ENCODE assay signal across 14 cellular contexts in the genomic region with DNA sequence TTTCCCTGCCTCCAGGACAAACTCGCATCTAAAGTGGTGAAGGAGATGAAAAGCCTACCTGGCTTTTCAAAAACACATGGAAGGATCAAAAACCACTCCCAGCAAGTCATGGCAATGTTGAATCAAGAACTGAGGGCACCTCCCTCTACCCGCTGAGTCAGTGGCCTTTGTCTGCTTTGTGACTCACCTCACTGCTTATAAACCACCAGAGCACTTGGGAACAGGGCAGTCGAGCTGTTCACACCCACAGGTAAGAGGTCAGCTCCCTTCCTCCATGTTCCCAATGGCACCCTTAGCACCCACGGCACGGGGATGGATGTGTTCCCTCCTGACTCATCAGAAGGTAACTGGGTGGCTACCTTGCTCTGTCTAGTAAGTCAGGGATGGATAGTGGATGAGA. TPM values are rescaled to one million over a fixed set of nuclear protein-coding genes. Genes with fewer than 3 reads are reported as not detected.
A peak's percentile ranks its signal among the peaks of the same experiment; 100 is the strongest.
DNase-seq lines count a peak whose midpoint lies in the region; ATAC-seq and TF ChIP-seq lines count a peak whose summit lies in the region.
"Had no signal": no experiment of that assay in that cellular context is flagged by ENCODE, and none has a peak within 500 bp of the region (broad histone marks: within the 10 kb centered on the region; RNA-seq: fewer than 3 reads in every experiment).

No MANE protein-coding gene starts in this region.

- H3K9me3 Mint-ChIP-seq in activated CD4-positive, alpha-beta T cell treated with anti-CD3 and anti-CD28 coated beads, Interleukin-2, amount 10 ng/mL, durations not matched to agents 24 days and 14 days = no peaks in the 10 kb centered on the region
- H3K9me3 Mint-ChIP-seq: activated naive CD4-positive, alpha-beta T cell treated with anti-CD3 and anti-CD28 coated beads, Interleukin-2, amount 50 U/mL, for 24 hours had no signal

- H3K4me2 ChIP-seq in PC-3 (ENCODE audit: low read length) (peak overlapping the region; percentile 26), trophoblast cell (ENCODE audit: low read length) (no peak overlapping the region)

- no peaks in the 10 kb centered on the region for H3K27me3 Mint-ChIP-seq in activated CD4-positive, alpha-beta T cell treated with anti-CD3 and anti-CD28 coated beads, Interleukin-2, amount 10 ng/mL, durations not matched to agents 24 days and 14 days

- intact Hi-C loops in PC-3 (cut with micrococcal nuclease) (no loop called here), sigmoid colon (cut with DNase I) (no loop called here)
- intact Hi-C loops in activated CD4-positive, alpha-beta T cell treated with anti-CD3 and anti-CD28 coated beads, Interleukin-2, amount 10 ng/mL, durations not matched to agents 24 days and 14 days (cut with micrococcal nuclease) = no loop called here

- H4K91ac ChIP-seq in trophoblast cell (ENCODE audit: low read depth, low read length) = no peak overlapping the region

- no peak overlapping the region for H2BK120ac ChIP-seq in trophoblast cell (ENCODE audit: insufficient read depth, low read length, poor library complexity)

- peak; percentile 66 for DNase-seq in EL
- peak; percentile 95 for DNase-seq in PC-3
- DNase-seq in trophoblast cell = peak; percentile 52 to 67
- DNase-seq in sigmoid colon = no peak
- DNase-seq in activated CD4-positive, alpha-beta T cell treated with anti-CD3 and anti-CD28 coated beads, Interleukin-2, amount 10 ng/mL, durations not matched to agents 24 days and 14 days = no peak
- no peak for DNase-seq in HUDEP-2 (lab: John Stamatoyannopoulos, UW; ENCODE audit: unreplicated experiment in 76 of 76)
- DNase-seq: heart left ventricle; NCI-H1694; stimulated activated naive CD8-positive, alpha-beta T cell treated with anti-CD3 and anti-CD28 coated beads, Interleukin-15, amount 100 ng/mL, for 72 hours had no signal

- no peak overlapping the region for H3K23ac ChIP-seq in trophoblast cell (ENCODE audit: low read length)

- H2AK5ac ChIP-seq in trophoblast cell (ENCODE audit: low read length) = no peak overlapping the region

- H3K36me3 Mint-ChIP-seq in activated CD4-positive, alpha-beta T cell treated with anti-CD3 and anti-CD28 coated beads, Interleukin-2, amount 10 ng/mL, durations not matched to agents 24 days and 14 days (ENCODE audit: low read depth) = no peaks in the 10 kb centered on the region
- H3K36me3 Mint-ChIP-seq: activated naive CD4-positive, alpha-beta T cell treated with anti-CD3 and anti-CD28 coated beads, Interleukin-2, amount 50 U/mL, for 24 hours had no signal

- no peak overlapping the region; the same call in 1 of the 2 replicates for H3K9ac ChIP-seq in PC-3 (ENCODE audit: low read length)
- no peak overlapping the region for H3K9ac ChIP-seq in trophoblast cell (ENCODE audit: low read length)

- no peak overlapping the region for H4K8ac ChIP-seq in trophoblast cell (ENCODE audit: low read depth, low read length)

- no peak overlapping the region for H3K14ac ChIP-seq in trophoblast cell (ENCODE audit: low read length)

- H2AFZ ChIP-seq in PC-3 (ENCODE audit: low read length) = peak overlapping the region; percentile 11; the same call in 1 of the 2 replicates
- H2AFZ ChIP-seq in trophoblast cell (ENCODE audit: insufficient read depth, low read length, poor library complexity) = no peak overlapping the region

- no peak overlapping the region for H3K4ac ChIP-seq in trophoblast cell (ENCODE audit: low read depth, low read length)

- POLR2A ChIA-PET in PC-3 (lab: Charles Lee; ENCODE audit: unreplicated experiment) = interaction anchor here (0.7 kb wide), 1 partner anchor 85 kb away, joined by 5 read pairs; no protein-coding TSS in a partner anchor

- H3K27ac Mint-ChIP-seq in activated CD4-positive, alpha-beta T cell treated with anti-CD3 and anti-CD28 coated beads, Interleukin-2, amount 10 ng/mL, durations not matched to agents 24 days and 14 days = no peak overlapping the region
- H3K27ac Mint-ChIP-seq: activated naive CD4-positive, alpha-beta T cell treated with anti-CD3 and anti-CD28 coated beads, Interleukin-2, amount 50 U/mL, for 24 hours; mesothelial cell of epicardium; stimulated activated naive CD8-positive, alpha-beta T cell treated with anti-CD3 and anti-CD28 coated beads, Interleukin-15, amount 100 ng/mL, for 72 hours had no signal

- no peaks in the 10 kb centered on the region for H3K9me2 ChIP-seq in PC-3 (replicated peaks; ENCODE audit: low read length)

- 51 to 58% methylated on average over 5 of the region's 5 CpGs for WGBS in esophagus, 2 donors
- WGBS in trophoblast cell (ENCODE audit: extremely low coverage, insufficient coverage, insufficient read length) = no CpG with 5 or more reads among the region's 5 CpGs
- WGBS in sigmoid colon, 2 donors = 36 to 73% methylated on average over 5 of the region's 5 CpGs

- CTCF ChIA-PET in PC-3 (lab: Charles Lee) = interaction anchor here (0.5 kb wide), 1 partner anchor 290 kb away, joined by 3 read pairs; no protein-coding TSS in a partner anchor

- TF ChIP-seq CTCF in PC-3 (conservative IDR thresholded peaks at IDR 0.05; ENCODE audit: low read depth, low read length) = no peak
- TF ChIP-seq CTCF in sigmoid colon (IDR thresholded peaks at IDR 0.05) = no peak

- no peak overlapping the region for H3K18ac ChIP-seq in trophoblast cell (ENCODE audit: low read length)

- H4K20me1 ChIP-seq in PC-3 (ENCODE audit: low read length) = no peaks in the 10 kb centered on the region

- TF ChIP-seq POLR2A in sigmoid colon (IDR thresholded peaks at IDR 0.05) = no peak

- H3K27me3 ChIP-seq in PC-3 (ENCODE audit: low read length) (no peaks in the 10 kb centered on the region), esophagus (ENCODE audit: control insufficient read depth in 1 of 2, insufficient read depth in 2 of 2, low read length in 2 of 2) (no peaks in the 10 kb centered on the region), trophoblast cell (ENCODE audit: insufficient read depth, low read length) (no peaks in the 10 kb centered on the region), sigmoid colon (no peaks in the 10 kb centered on the region)

- H3K4me1 ChIP-seq in PC-3 (ENCODE audit: insufficient read depth, low read length) = peaks cover 31% of the 10 kb centered on the region
- H3K4me1 ChIP-seq in esophagus (ENCODE audit: control insufficient read depth in 2 of 2, insufficient read depth in 2 of 2, low read length in 1 of 2) = peaks cover 0 to 10% of the 10 kb centered on the region in 2 donors
- H3K4me1 ChIP-seq in trophoblast cell (ENCODE audit: control insufficient read depth in 1 of 2, insufficient read depth in 2 of 2, low read length in 2 of 2) = no peaks in the 10 kb centered on the region
- peaks cover 0 to 14% (median 10%) of the 10 kb centered on the region in 4 donors for H3K4me1 ChIP-seq in sigmoid colon

- H3K79me2 ChIP-seq in PC-3 (ENCODE audit: low read length) (no peaks in the 10 kb centered on the region), trophoblast cell (ENCODE audit: control insufficient read depth, insufficient read depth, low read length, poor library complexity) (no peaks in the 10 kb centered on the region)

- H3K36me3 ChIP-seq in PC-3 (ENCODE audit: low read depth, low read length) (no peaks in the 10 kb centered on the region), esophagus (ENCODE audit: control insufficient read depth in 2 of 2, insufficient read depth in 2 of 2, low read length in 1 of 2) (no peaks in the 10 kb centered on the region), trophoblast cell (ENCODE audit: control insufficient read depth in 1 of 2, insufficient read depth in 2 of 2, low read length in 2 of 2) (no peaks in the 10 kb centered on the region), sigmoid colon (no peaks in the 10 kb centered on the region)
- H3K36me3 ChIP-seq: heart left ventricle had no signal

- H3K4me3 ChIP-seq in PC-3 (ENCODE audit: low read length) (no peak overlapping the region), esophagus (ENCODE audit: low read depth in 1 of 2, low read length in 2 of 2) (no peak overlapping the region), trophoblast cell (ENCODE audit: low read depth, low read length) (no peak overlapping the region), sigmoid colon (no peak overlapping the region)
- H3K4me3 ChIP-seq: heart left ventricle had no signal

- no peaks in the 10 kb centered on the region for H3K79me1 ChIP-seq in trophoblast cell (ENCODE audit: low read length)

- no peak overlapping the region for H2BK5ac ChIP-seq in trophoblast cell (ENCODE audit: low read depth, low read length, poor library complexity)

- H3F3A ChIP-seq in PC-3 (ENCODE audit: low read length, unreplicated experiment) = no peaks in the 10 kb centered on the region

- H3K4me3 Mint-ChIP-seq in activated CD4-positive, alpha-beta T cell treated with anti-CD3 and anti-CD28 coated beads, Interleukin-2, amount 10 ng/mL, durations not matched to agents 24 days and 14 days = no peak overlapping the region
- H3K4me3 Mint-ChIP-seq: activated naive CD4-positive, alpha-beta T cell treated with anti-CD3 and anti-CD28 coated beads, Interleukin-2, amount 50 U/mL, for 24 hours; mesothelial cell of epicardium; stimulated activated naive CD8-positive, alpha-beta T cell treated with anti-CD3 and anti-CD28 coated beads, Interleukin-15, amount 100 ng/mL, for 72 hours had no signal

- no TSS peak for BruUV-seq in PC-3 (replicated peaks; lab: Mats Ljungman, UMichigan)

- H3K4me1 Mint-ChIP-seq in activated CD4-positive, alpha-beta T cell treated with anti-CD3 and anti-CD28 coated beads, Interleukin-2, amount 10 ng/mL, durations not matched to agents 24 days and 14 days = no peaks in the 10 kb centered on the region
- H3K4me1 Mint-ChIP-seq: activated naive CD4-positive, alpha-beta T cell treated with anti-CD3 and anti-CD28 coated beads, Interleukin-2, amount 50 U/mL, for 24 hours; stimulated activated naive CD8-positive, alpha-beta T cell treated with anti-CD3 and anti-CD28 coated beads, Interleukin-15, amount 100 ng/mL, for 72 hours had no signal

- no peak overlapping the region for H2BK12ac ChIP-seq in trophoblast cell (ENCODE audit: low read length)

- no peaks in the 10 kb centered on the region for H3K9me3 ChIP-seq in PC-3 (ENCODE audit: low read length)
- no peaks in the 10 kb centered on the region for H3K9me3 ChIP-seq in esophagus (ENCODE audit: control insufficient read depth in 2 of 2, insufficient read depth in 1 of 2, low read depth in 1 of 2, low read length in 1 of 2)
- H3K9me3 ChIP-seq in trophoblast cell (ENCODE audit: insufficient read depth, low read depth, low read length) = no peaks in the 10 kb centered on the region
- H3K9me3 ChIP-seq in sigmoid colon = no peaks in the 10 kb centered on the region

- H4K12ac ChIP-seq in trophoblast cell (ENCODE audit: low read depth, low read length) = no peak overlapping the region

- TF ChIP-seq EP300 in sigmoid colon (IDR thresholded peaks at IDR 0.05) = no peak

- ATAC-seq in PC-3 (peak; percentile 97), HG02884 (IDR thresholded peaks at IDR 0.05; ENCODE audit: unreplicated experiment) (no peak)
- ATAC-seq: heart left ventricle; stimulated activated naive CD8-positive, alpha-beta T cell treated with anti-CD3 and anti-CD28 coated beads, Interleukin-15, amount 100 ng/mL, for 72 hours had no signal

- peak overlapping the region; percentile 68 for H3K27ac ChIP-seq in PC-3 (ENCODE audit: low read length)
- H3K27ac ChIP-seq in esophagus (ENCODE audit: low read depth in 2 of 2, low read length in 1 of 2) = peak overlapping the region; percentile 2 to 64
- no peak overlapping the region for H3K27ac ChIP-seq in trophoblast cell (ENCODE audit: low read depth, low read length)
- no peak overlapping the region for H3K27ac ChIP-seq in sigmoid colon
- H3K27ac ChIP-seq: heart left ventricle had no signal

RNA-seq across cellular contexts. Expression of a gene that starts 21.7 kb away (rescaled TPM):
- total RNA-seq in PC-3 (2014; rRNA removed) = 19.7 and 37.1 TPM in 2 replicates
- polyA plus RNA-seq in esophagus = 1 to 10 TPM; 1.3 to 4.1 TPM
- polyA plus RNA-seq in trophoblast cell (2013) = 37.5 and 42.0 TPM in 2 replicates
- 10 to 100 TPM in 1 of 4 donors, 1 to 10 TPM in 2, under 1 TPM in 1; 0.83 to 14.6 (median 2.6) TPM for total RNA-seq in sigmoid colon
- 1 to 10 TPM in 1 of 3 donors, under 1 TPM in 1, not detected in 1; 0.23 to 2.4 TPM for polyA plus RNA-seq in sigmoid colon
- not detected in 2 replicates for total RNA-seq in activated CD4-positive, alpha-beta T cell treated with anti-CD3 and anti-CD28 coated beads, Interleukin-2, amount 10 ng/mL, durations not matched to agents 24 days and 14 days
- total RNA-seq: T-helper 2 cell treated with Interferon-gamma antibody and Interleukin-4, amounts not matched to agents 100 ng/mL and 5 ng/mL, for 36 hours had no signal

Comparison
In these comparisons a context has a peak if more than half of its experiments do, and no peak if none do; other contexts are left out.
1. DNase-seq: peak in EL (single experiment), PC-3 (single experiment) and trophoblast cell (2 of 2); none in sigmoid colon (single experiment), activated CD4-positive, alpha-beta T cell treated with anti-CD3 and anti-CD28 coated beads, Interleukin-2, amount 10 ng/mL, durations not matched to agents 24 days and 14 days (single experiment) and HUDEP-2 (0 of 76).
2. H3K27ac ChIP-seq: peak in PC-3 (single experiment) and esophagus (2 of 2); none in trophoblast cell (single experiment) and sigmoid colon (0 of 4).